In genomic region chr4:179485781-179486180, GRCh38 we compare ENCODE assay signal across 28 cellular contexts.
"Had no signal": no experiment of that assay in that cellular context is flagged by ENCODE, and none has a peak within 500 bp of the region (broad histone marks: within the 10 kb centered on the region; RNA-seq: fewer than 3 reads in every experiment).

No MANE protein-coding gene starts in this region.

- H3K27ac ChIP-seq: ascending aorta, breast epithelium, coronary artery, dorsolateral prefrontal cortex, gastrocnemius medialis, heart left ventricle, VCaP had no signal

- H3K9me3 ChIP-seq: ascending aorta, breast epithelium, gastrocnemius medialis had no signal

- ATAC-seq: activated naive CD4-positive, alpha-beta T cell treated with anti-CD3 and anti-CD28 coated beads, Interleukin-2, amount 50 U/mL, for 72 hours; activated T-cell treated with anti-CD3 and anti-CD28 coated beads, Interleukin-2, amount 50 U/mL, for 72 hours; esophagus mucosa; gastrocnemius medialis; heart left ventricle; WTC11 had no signal

- H3K27me3 ChIP-seq: ascending aorta, breast epithelium, dorsolateral prefrontal cortex, gastrocnemius medialis, heart left ventricle had no signal

- H3K4me1 ChIP-seq: ascending aorta, breast epithelium, gastrocnemius medialis, heart left ventricle had no signal

- H3K4me3 ChIP-seq: ascending aorta, breast epithelium, coronary artery, dorsolateral prefrontal cortex, gastrocnemius medialis, heart left ventricle had no signal

- DNase-seq: activated CD4-positive, alpha-beta memory T cell treated with anti-CD3 and anti-CD28 coated beads, Interleukin-2, amount 10 ng/mL, durations not matched to agents 7 days and 5 days; activated CD4-positive, alpha-beta T cell treated with anti-CD3 and anti-CD28 coated beads for 1 hour; activated CD4-positive, alpha-beta T cell treated with anti-CD3 and anti-CD28 coated beads for 4 hours; activated CD4-positive, alpha-beta T cell treated with anti-CD3 and anti-CD28 coated beads, Interleukin-2, amount 10 ng/mL, durations not matched to agents 7 days and 5 days; activated CD4-positive, alpha-beta T cell treated with anti-CD3 and anti-CD28 coated beads, Interleukin-2, amount 50 U/mL, for 4 hours; activated CD8-positive, alpha-beta memory T cell treated with anti-CD3 and anti-CD28 coated beads, Interleukin-2, amount 50 U/mL, for 48 hours; activated gamma-delta T cell; activated naive CD4-positive, alpha-beta T cell; activated naive CD4-positive, alpha-beta T cell treated with anti-CD3 and anti-CD28 coated beads, Interleukin-2, amount 10 ng/mL, durations not matched to agents 7 days and 5 days; activated naive CD8-positive, alpha-beta T cell treated with anti-CD3 and anti-CD28 coated beads, Interleukin-2, amount 10 ng/mL, durations not matched to agents 7 days and 5 days; activated T-cell treated with anti-CD3 and anti-CD28 coated beads for 4 hours; activated T-cell treated with anti-CD3 and anti-CD28 coated beads, Interleukin-2, amount 50 U/mL, for 24 hours; activated T-cell treated with anti-CD3 and anti-CD28 coated beads, Interleukin-2, amount 50 U/mL, for 72 hours; dorsolateral prefrontal cortex; effector memory CD4-positive, alpha-beta T cell; endodermal cell; foreskin fibroblast; gastrocnemius medialis; heart left ventricle; T-helper 2 cell had no signal

- FAIRE-seq: TTC549 had no signal

- H3K36me3 ChIP-seq: ascending aorta, breast epithelium, gastrocnemius medialis, heart left ventricle had no signal
